In the genomic region with DNA sequence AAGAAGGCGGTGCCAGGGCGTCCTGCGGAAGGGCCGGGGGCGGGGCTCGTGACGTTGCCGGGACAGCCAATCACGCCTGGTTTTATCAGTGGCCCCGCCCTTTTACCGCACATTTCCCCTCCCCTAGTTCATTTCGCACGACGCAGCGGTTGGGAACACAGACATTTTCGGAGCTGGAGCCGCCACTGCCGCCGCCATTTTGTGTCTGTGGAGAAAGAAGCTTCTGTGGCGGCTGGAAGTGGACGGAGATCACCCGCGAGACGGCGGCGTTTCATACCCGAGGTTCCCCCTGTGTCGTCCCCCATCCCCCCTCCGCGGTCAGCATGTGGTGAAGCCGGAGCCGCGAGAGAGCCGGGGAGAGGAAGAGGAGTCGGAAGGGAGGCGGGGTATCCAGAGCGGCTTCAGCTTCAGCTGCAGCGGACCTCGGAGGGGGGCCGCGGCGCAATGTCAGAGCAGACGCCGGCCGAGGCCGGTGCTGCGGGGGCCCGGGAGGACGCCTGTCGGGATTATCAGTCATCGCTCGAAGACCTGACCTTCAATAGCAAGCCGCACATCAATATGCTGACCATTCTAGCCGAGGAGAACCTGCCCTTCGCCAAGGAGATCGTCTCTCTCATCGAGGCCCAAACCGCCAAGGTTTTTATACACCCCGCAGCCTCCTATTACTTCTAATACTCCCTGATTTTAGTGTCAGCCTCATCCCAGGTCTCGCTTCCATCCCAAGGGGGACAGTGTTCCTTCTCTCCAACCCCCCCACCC, we compare ENCODE assay signal across 8 cellular contexts. TPM values are rescaled to one million over a fixed set of nuclear protein-coding genes. Genes with fewer than 3 reads are reported as not detected.
DNase-seq lines count a peak whose midpoint lies in the region; ATAC-seq and TF ChIP-seq lines count a peak whose summit lies in the region.

A gene with protein sequence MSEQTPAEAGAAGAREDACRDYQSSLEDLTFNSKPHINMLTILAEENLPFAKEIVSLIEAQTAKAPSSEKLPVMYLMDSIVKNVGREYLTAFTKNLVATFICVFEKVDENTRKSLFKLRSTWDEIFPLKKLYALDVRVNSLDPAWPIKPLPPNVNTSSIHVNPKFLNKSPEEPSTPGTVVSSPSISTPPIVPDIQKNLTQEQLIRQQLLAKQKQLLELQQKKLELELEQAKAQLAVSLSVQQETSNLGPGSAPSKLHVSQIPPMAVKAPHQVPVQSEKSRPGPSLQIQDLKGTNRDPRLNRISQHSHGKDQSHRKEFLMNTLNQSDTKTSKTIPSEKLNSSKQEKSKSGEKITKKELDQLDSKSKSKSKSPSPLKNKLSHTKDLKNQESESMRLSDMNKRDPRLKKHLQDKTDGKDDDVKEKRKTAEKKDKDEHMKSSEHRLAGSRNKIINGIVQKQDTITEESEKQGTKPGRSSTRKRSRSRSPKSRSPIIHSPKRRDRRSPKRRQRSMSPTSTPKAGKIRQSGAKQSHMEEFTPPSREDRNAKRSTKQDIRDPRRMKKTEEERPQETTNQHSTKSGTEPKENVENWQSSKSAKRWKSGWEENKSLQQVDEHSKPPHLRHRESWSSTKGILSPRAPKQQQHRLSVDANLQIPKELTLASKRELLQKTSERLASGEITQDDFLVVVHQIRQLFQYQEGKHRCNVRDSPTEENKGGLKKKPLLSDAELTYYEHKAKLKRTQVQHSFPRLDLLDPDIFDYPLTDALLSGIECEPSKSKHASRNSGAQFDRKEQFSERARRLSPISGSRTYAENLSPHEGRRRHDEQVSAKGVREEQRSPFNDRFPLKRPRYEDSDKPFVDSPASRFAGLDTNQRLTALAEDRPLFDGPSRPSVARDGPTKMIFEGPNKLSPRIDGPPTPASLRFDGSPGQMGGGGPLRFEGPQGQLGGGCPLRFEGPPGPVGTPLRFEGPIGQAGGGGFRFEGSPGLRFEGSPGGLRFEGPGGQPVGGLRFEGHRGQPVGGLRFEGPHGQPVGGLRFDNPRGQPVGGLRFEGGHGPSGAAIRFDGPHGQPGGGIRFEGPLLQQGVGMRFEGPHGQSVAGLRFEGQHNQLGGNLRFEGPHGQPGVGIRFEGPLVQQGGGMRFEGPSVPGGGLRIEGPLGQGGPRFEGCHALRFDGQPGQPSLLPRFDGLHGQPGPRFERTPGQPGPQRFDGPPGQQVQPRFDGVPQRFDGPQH (N-terminal part only) (plus strand): TSS at position 136 of the 759 bp plus-strand sequence. CDS start 309 bp downstream, at position 445.

- peaks cover 45% of the 10 kb centered on the region for H3K36me3 Mint-ChIP-seq in activated naive CD4-positive, alpha-beta T cell treated with anti-CD3 and anti-CD28 coated beads for 36 hours (ENCODE audit: low read depth)
- H3K36me3 Mint-ChIP-seq in activated CD8-positive, alpha-beta T cell treated with anti-CD3 and anti-CD28 coated beads, Interleukin-2, amount 10 ng/mL, durations not matched to agents 7 days and 5 days (ENCODE audit: low read depth): peaks cover 49% of the 10 kb centered on the region

- POLR2A ChIA-PET in activated CD8-positive, alpha-beta T cell treated with anti-CD3 and anti-CD28 coated beads, Interleukin-2, amount 10 ng/mL, durations not matched to agents 7 days and 5 days (lab: Charles Lee): interaction anchor here (0.7 to 6.9 kb wide), 29 partner anchors 11 to 283 kb away, joined by 3 to 71 read pairs (median 4); a partner anchor contains a TSS

- H3K4me3 ChIP-seq in osteoblast (ENCODE audit: insufficient read depth, low read length): peak within 1 kb of the TSS; percentile 94

- H3K4me1 Mint-ChIP-seq in activated naive CD4-positive, alpha-beta T cell treated with anti-CD3 and anti-CD28 coated beads for 36 hours (ENCODE audit: low read depth): peaks cover 34% of the 10 kb centered on the region
- peaks cover 41% of the 10 kb centered on the region for H3K4me1 Mint-ChIP-seq in activated CD8-positive, alpha-beta T cell treated with anti-CD3 and anti-CD28 coated beads, Interleukin-2, amount 10 ng/mL, durations not matched to agents 7 days and 5 days (ENCODE audit: low read depth)

- no peaks in the 10 kb centered on the region for H3K27me3 Mint-ChIP-seq in activated naive CD4-positive, alpha-beta T cell treated with anti-CD3 and anti-CD28 coated beads for 36 hours (ENCODE audit: low read depth)
- H3K27me3 Mint-ChIP-seq in activated CD8-positive, alpha-beta T cell treated with anti-CD3 and anti-CD28 coated beads, Interleukin-2, amount 10 ng/mL, durations not matched to agents 7 days and 5 days (ENCODE audit: low read depth): no peaks in the 10 kb centered on the region

- peak within 1 kb of the TSS; percentile 87 for H2AFZ ChIP-seq in osteoblast (ENCODE audit: low read length)

- peak within 1 kb of the TSS; percentile 96 for H3K4me2 ChIP-seq in osteoblast (ENCODE audit: insufficient read depth, low read length)

- H3K27ac ChIP-seq in foreskin keratinocyte: peak within 1 kb of the TSS; percentile 90
- peak within 1 kb of the TSS; percentile 96 for H3K27ac ChIP-seq in osteoblast (ENCODE audit: low read depth, low read length)

- peak within 1 kb of the TSS; percentile 100 for H3K27ac Mint-ChIP-seq in activated naive CD4-positive, alpha-beta T cell treated with anti-CD3 and anti-CD28 coated beads for 36 hours
- H3K27ac Mint-ChIP-seq in activated CD8-positive, alpha-beta T cell treated with anti-CD3 and anti-CD28 coated beads, Interleukin-2, amount 10 ng/mL, durations not matched to agents 7 days and 5 days: peak within 1 kb of the TSS; percentile 100

- DNase-seq in activated naive CD4-positive, alpha-beta T cell treated with anti-CD3 and anti-CD28 coated beads for 36 hours: no peak
- no peak for DNase-seq in activated naive CD4-positive, alpha-beta T cell treated with Interleukin-2 at 50 U/mL for 16 hours
- DNase-seq in activated CD8-positive, alpha-beta T cell treated with anti-CD3 and anti-CD28 coated beads, Interleukin-2, amount 10 ng/mL, durations not matched to agents 7 days and 5 days: no peak
- no peak for DNase-seq in foreskin keratinocyte
- DNase-seq in osteoblast (ENCODE audit: insufficient read length, low spot score, missing footprints): no peak
- DNase-seq in islet precursor cell: no peak
- no peak for DNase-seq in NAMALWA (ENCODE audit: low spot score)

- peaks cover 52% of the 10 kb centered on the region for H3K79me2 ChIP-seq in osteoblast (ENCODE audit: insufficient read depth, low read length)

- ATAC-seq in HG03139 (IDR thresholded peaks at IDR 0.05; ENCODE audit: unreplicated experiment) (peak; percentile 3), foreskin keratinocyte (no peak)
- ATAC-seq in activated CD8-positive, alpha-beta T cell treated with anti-CD3 and anti-CD28 coated beads, Interleukin-2, amount 10 ng/mL, durations not matched to agents 7 days and 5 days: peak; percentile 37

- H3K4me1 ChIP-seq in foreskin keratinocyte: peaks cover 19% of the 10 kb centered on the region
- H3K4me1 ChIP-seq in osteoblast (ENCODE audit: insufficient read depth, low read length): peaks cover 21% of the 10 kb centered on the region

- CTCF ChIA-PET in activated naive CD4-positive, alpha-beta T cell treated with anti-CD3 and anti-CD28 coated beads for 36 hours (lab: Charles Lee): interaction anchor here (0.5 to 2.5 kb wide), 7 partner anchors 37 to 231 kb away, joined by 3 to 12 read pairs (median 3); no protein-coding TSS in a partner anchor
- CTCF ChIA-PET in activated CD8-positive, alpha-beta T cell treated with anti-CD3 and anti-CD28 coated beads, Interleukin-2, amount 10 ng/mL, durations not matched to agents 7 days and 5 days (lab: Charles Lee): interaction anchor here (0.6 to 3.0 kb wide), 13 partner anchors 9 to 290 kb away, joined by 3 to 13 read pairs (median 4); a partner anchor contains a TSS

- TF ChIP-seq CTCF in foreskin keratinocyte (conservative IDR thresholded peaks at IDR 0.05) (no peak), osteoblast (IDR thresholded peaks at IDR 0.05; ENCODE audit: extremely low read depth, low read depth, low read length) (no peak)

- no peaks in the 10 kb centered on the region for H3K9me3 Mint-ChIP-seq in activated naive CD4-positive, alpha-beta T cell treated with anti-CD3 and anti-CD28 coated beads for 36 hours
- H3K9me3 Mint-ChIP-seq in activated CD8-positive, alpha-beta T cell treated with anti-CD3 and anti-CD28 coated beads, Interleukin-2, amount 10 ng/mL, durations not matched to agents 7 days and 5 days (ENCODE audit: insufficient read depth): no peaks in the 10 kb centered on the region

- no peaks in the 10 kb centered on the region for H3K9me3 ChIP-seq in osteoblast (ENCODE audit: low read depth, low read length)

- H4K20me1 ChIP-seq in osteoblast (ENCODE audit: insufficient read depth, low read length): peaks cover 37% of the 10 kb centered on the region

- H3K27me3 ChIP-seq in foreskin keratinocyte (no peaks in the 10 kb centered on the region), osteoblast (ENCODE audit: insufficient read depth, low read length) (no peaks in the 10 kb centered on the region)

- H3K4me3 Mint-ChIP-seq in activated naive CD4-positive, alpha-beta T cell treated with anti-CD3 and anti-CD28 coated beads for 36 hours: peak within 1 kb of the TSS; percentile 98
- H3K4me3 Mint-ChIP-seq in activated CD8-positive, alpha-beta T cell treated with anti-CD3 and anti-CD28 coated beads, Interleukin-2, amount 10 ng/mL, durations not matched to agents 7 days and 5 days: peak within 1 kb of the TSS; percentile 100

- intact Hi-C loops in activated naive CD4-positive, alpha-beta T cell treated with anti-CD3 and anti-CD28 coated beads for 36 hours (cut with micrococcal nuclease): loop anchor here (1.0 to 5.0 kb wide), 11 partner anchors 36 to 1285 kb away; a partner anchor contains a TSS

- no peaks in the 10 kb centered on the region for H3K36me3 ChIP-seq in osteoblast (ENCODE audit: insufficient read depth, low read length)

RNA-seq across cellular contexts. Expression of the gene that starts here (rescaled TPM):
- total RNA-seq in activated naive CD4-positive, alpha-beta T cell treated with anti-CD3 and anti-CD28 coated beads for 36 hours: 10 to 100 TPM; 50.3 to 54.1 TPM
- total RNA-seq in activated CD8-positive, alpha-beta T cell treated with anti-CD3 and anti-CD28 coated beads, Interleukin-2, amount 10 ng/mL, durations not matched to agents 7 days and 5 days: 10 to 100 TPM; 65.9 to 67.2 TPM
- 22.5 and 25.5 TPM in 2 replicates for total RNA-seq in foreskin keratinocyte
- 6.7 and 8.2 TPM in 2 replicates for polyA plus RNA-seq in foreskin keratinocyte
- 38.4 and 43.0 TPM in 2 replicates for total RNA-seq in osteoblast
